2 cellular contexts compared by ENCODE assay signal in the genomic region with DNA sequence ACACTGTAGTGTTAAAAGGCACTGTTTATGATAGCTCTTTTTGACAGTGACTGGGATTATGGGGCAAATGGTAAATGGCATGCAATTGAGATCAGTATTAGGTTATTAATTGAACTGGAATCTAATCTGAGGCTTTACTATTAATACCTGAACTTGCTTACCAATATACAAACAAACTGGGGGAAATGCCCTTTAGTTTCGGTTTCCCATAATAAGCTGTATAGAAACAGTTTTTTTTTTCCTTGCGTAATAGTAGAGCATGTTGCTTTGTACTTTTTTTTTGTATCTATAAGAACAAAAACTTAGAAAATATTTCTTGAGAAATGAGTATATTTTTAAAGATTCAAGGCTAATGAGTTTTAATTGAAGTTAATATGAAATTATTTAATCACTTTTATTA.
TF ChIP-seq lines count a peak whose summit lies in the region.

No MANE protein-coding gene starts in this region.

TF ChIP-seq in SK-N-SH, 30 proteins besides CTCF, POLR2A, EP300 and RAD21 (continued from another document):
- TF ChIP-seq FOXM1 (IDR thresholded peaks at IDR 0.05; ENCODE audit: low read depth) (no peak), FOSL2 (IDR thresholded peaks at IDR 0.05; ENCODE audit: borderline replicate concordance, low read depth) (no peak), ELF1 (IDR thresholded peaks at IDR 0.05) (no peak)
- TF ChIP-seq, protein P1, sequence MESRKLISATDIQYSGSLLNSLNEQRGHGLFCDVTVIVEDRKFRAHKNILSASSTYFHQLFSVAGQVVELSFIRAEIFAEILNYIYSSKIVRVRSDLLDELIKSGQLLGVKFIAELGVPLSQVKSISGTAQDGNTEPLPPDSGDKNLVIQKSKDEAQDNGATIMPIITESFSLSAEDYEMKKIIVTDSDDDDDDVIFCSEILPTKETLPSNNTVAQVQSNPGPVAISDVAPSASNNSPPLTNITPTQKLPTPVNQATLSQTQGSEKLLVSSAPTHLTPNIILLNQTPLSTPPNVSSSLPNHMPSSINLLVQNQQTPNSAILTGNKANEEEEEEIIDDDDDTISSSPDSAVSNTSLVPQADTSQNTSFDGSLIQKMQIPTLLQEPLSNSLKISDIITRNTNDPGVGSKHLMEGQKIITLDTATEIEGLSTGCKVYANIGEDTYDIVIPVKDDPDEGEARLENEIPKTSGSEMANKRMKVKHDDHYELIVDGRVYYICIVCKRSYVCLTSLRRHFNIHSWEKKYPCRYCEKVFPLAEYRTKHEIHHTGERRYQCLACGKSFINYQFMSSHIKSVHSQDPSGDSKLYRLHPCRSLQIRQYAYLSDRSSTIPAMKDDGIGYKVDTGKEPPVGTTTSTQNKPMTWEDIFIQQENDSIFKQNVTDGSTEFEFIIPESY (IDR thresholded peaks at IDR 0.05; ENCODE audit: borderline replicate concordance, low read depth) = no peak

TF ChIP-seq in SK-N-SH treated with all-trans-retinoic acid at 6 μM for 48 hours, 23 proteins besides CTCF, POLR2A, EP300 and RAD21 (continued from another document):
- TF ChIP-seq PATZ1 (CRISPR knock-in tag; IDR thresholded peaks at IDR 0.05; ENCODE audit: borderline replicate concordance) (no peak), OSR1 (CRISPR knock-in tag; IDR thresholded peaks at IDR 0.05) (no peak), SNAI2 (CRISPR knock-in tag; IDR thresholded peaks at IDR 0.05) (no peak), TOX (CRISPR knock-in tag; IDR thresholded peaks at IDR 0.05; ENCODE audit: borderline replicate concordance) (no peak)
- TF ChIP-seq, protein P2, sequence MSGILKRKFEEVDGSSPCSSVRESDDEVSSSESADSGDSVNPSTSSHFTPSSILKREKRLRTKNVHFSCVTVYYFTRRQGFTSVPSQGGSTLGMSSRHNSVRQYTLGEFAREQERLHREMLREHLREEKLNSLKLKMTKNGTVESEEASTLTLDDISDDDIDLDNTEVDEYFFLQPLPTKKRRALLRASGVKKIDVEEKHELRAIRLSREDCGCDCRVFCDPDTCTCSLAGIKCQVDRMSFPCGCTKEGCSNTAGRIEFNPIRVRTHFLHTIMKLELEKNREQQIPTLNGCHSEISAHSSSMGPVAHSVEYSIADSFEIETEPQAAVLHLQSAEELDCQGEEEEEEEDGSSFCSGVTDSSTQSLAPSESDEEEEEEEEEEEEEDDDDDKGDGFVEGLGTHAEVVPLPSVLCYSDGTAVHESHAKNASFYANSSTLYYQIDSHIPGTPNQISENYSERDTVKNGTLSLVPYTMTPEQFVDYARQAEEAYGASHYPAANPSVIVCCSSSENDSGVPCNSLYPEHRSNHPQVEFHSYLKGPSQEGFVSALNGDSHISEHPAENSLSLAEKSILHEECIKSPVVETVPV (CRISPR knock-in tag; IDR thresholded peaks at IDR 0.05) = no peak
